In genomic region chr14:80575763-80576162, GRCh38 we compare ENCODE assay signal across 18 cellular contexts.
"Had no signal": no experiment of that assay in that cellular context is flagged by ENCODE, and none has a peak within 500 bp of the region (broad histone marks: within the 10 kb centered on the region; RNA-seq: fewer than 3 reads in every experiment).

No MANE protein-coding gene starts in this region.

- H3K27ac Mint-ChIP-seq: activated CD8-positive, alpha-beta T cell treated with anti-CD3 and anti-CD28 coated beads, Interleukin-2, amount 10 ng/mL, durations not matched to agents 7 days and 5 days; activated naive CD4-positive, alpha-beta T cell treated with anti-CD3 and anti-CD28 coated beads, Interleukin-2, amount 10 ng/mL, durations not matched to agents 7 days and 5 days; endodermal cell; T-helper 17 cell had no signal

- H3K4me3 ChIP-seq: cardiac muscle cell, dorsolateral prefrontal cortex, lower lobe of right lung, ovary, sigmoid colon, spleen had no signal

- H3K36me3 Mint-ChIP-seq: activated naive CD4-positive, alpha-beta T cell treated with anti-CD3 and anti-CD28 coated beads, Interleukin-2, amount 10 ng/mL, durations not matched to agents 7 days and 5 days had no signal

- H3K4me3 Mint-ChIP-seq: activated CD8-positive, alpha-beta T cell treated with anti-CD3 and anti-CD28 coated beads, Interleukin-2, amount 10 ng/mL, durations not matched to agents 7 days and 5 days; activated naive CD4-positive, alpha-beta T cell treated with anti-CD3 and anti-CD28 coated beads, Interleukin-2, amount 10 ng/mL, durations not matched to agents 7 days and 5 days; endodermal cell; neural crest cell; T-helper 17 cell had no signal

- H3K4me1 Mint-ChIP-seq: activated naive CD4-positive, alpha-beta T cell treated with anti-CD3 and anti-CD28 coated beads, Interleukin-2, amount 10 ng/mL, durations not matched to agents 7 days and 5 days; neural crest cell; T-helper 17 cell had no signal

- H3K27me3 Mint-ChIP-seq: activated naive CD4-positive, alpha-beta T cell treated with anti-CD3 and anti-CD28 coated beads, Interleukin-2, amount 10 ng/mL, durations not matched to agents 7 days and 5 days; T-helper 17 cell had no signal

- ATAC-seq: activated CD8-positive, alpha-beta T cell treated with anti-CD3 and anti-CD28 coated beads, Interleukin-2, amount 10 ng/mL, durations not matched to agents 7 days and 5 days; left colon; lower lobe of right lung; T-helper 17 cell had no signal

- DNase-seq: activated CD4-positive, alpha-beta T cell treated with anti-CD3 and anti-CD28 coated beads for 48 hours; activated CD8-positive, alpha-beta memory T cell treated with anti-CD3 and anti-CD28 coated beads, Interleukin-2, amount 50 U/mL, for 4 hours; activated CD8-positive, alpha-beta T cell treated with anti-CD3 and anti-CD28 coated beads, Interleukin-2, amount 10 ng/mL, durations not matched to agents 7 days and 5 days; activated naive CD4-positive, alpha-beta T cell treated with anti-CD3 and anti-CD28 coated beads, Interleukin-2, amount 10 ng/mL, durations not matched to agents 7 days and 5 days; dorsolateral prefrontal cortex; erythroblast; left colon; lower lobe of right lung; midbrain; ovary; sigmoid colon; spleen; stimulated activated CD4-positive, alpha-beta T cell treated with anti-CD3 and anti-CD28 coated beads, Interleukin-1b, Interleukin-23, amount 100 ng/mL, for 48 hours; T-helper 17 cell; WERI-Rb-1 had no signal

- H3K9me3 Mint-ChIP-seq: activated naive CD4-positive, alpha-beta T cell treated with anti-CD3 and anti-CD28 coated beads, Interleukin-2, amount 10 ng/mL, durations not matched to agents 7 days and 5 days; endodermal cell; neural crest cell had no signal
